ENCODE assay signal across 1 cellular context in genomic region chr11:46106530-46107407, GRCh38.
TF ChIP-seq lines count a peak whose summit lies in the region.

No MANE protein-coding gene starts in this region.

TF ChIP-seq in H1, 55 proteins besides CTCF, POLR2A, EP300 and RAD21:
- TF ChIP-seq CEBPB (IDR thresholded peaks at IDR 0.05; ENCODE audit: low read depth, low read length) (peak; percentile 65; the same call in 1 of the 2 replicates), ATF2 (IDR thresholded peaks at IDR 0.05; ENCODE audit: low read length) (no peak), RFX5 (IDR thresholded peaks at IDR 0.05; ENCODE audit: borderline replicate concordance, low read depth, low read length) (0 out of 2 replicates have a peak, but pooled peaks have one; percentile 50)
